23 cellular contexts compared by ENCODE assay signal in genomic region chr22:31227186-31227585, GRCh38. TPM values are rescaled to one million over a fixed set of nuclear protein-coding genes. Genes with fewer than 3 reads are reported as not detected.
DNase-seq lines count a peak whose midpoint lies in the region; ATAC-seq, FAIRE-seq and TF ChIP-seq lines count a peak whose summit lies in the region.
"Had no signal": no experiment of that assay in that cellular context is flagged by ENCODE, and none has a peak within 500 bp of the region (broad histone marks: within the 10 kb centered on the region; RNA-seq: fewer than 3 reads in every experiment).

No MANE protein-coding gene starts in this region.

- no peak for ATAC-seq in GM18502 (IDR thresholded peaks at IDR 0.05; ENCODE audit: poor library complexity, unreplicated experiment)
- ATAC-seq: left ventricle myocardium superior; Panc1; sciatic nerve; stimulated activated memory B cell treated with anti-CD40 and anti-IgM and Interleukin-4, amounts not matched to agents 10 μg/mL and 1 μg/mL and 100 μg/mL, for 72 hours had no signal

- H3K4me1 ChIP-seq in sigmoid colon = peaks cover 0 to 73% (median 36%) of the 10 kb centered on the region in 4 donors

- H3K4me1 Mint-ChIP-seq in CD14-positive monocyte (peaks cover 69% of the 10 kb centered on the region), immature natural killer cell (peaks cover 36 to 51% of the 10 kb centered on the region in 2 donors)

- no peak for FAIRE-seq in D721Med (lab: Jason Lieb, UNC)

- H3K36me3 ChIP-seq in sigmoid colon = peaks cover 0 to 3% (median 0%) of the 10 kb centered on the region in 4 donors

- H3K4me3 Mint-ChIP-seq in CD14-positive monocyte = no peak overlapping the region
- H3K4me3 Mint-ChIP-seq in immature natural killer cell = no peak overlapping the region
- H3K4me3 Mint-ChIP-seq: activated naive CD4-positive, alpha-beta T cell treated with anti-CD3 and anti-CD28 coated beads, Interleukin-2, amount 10 ng/mL, durations not matched to agents 7 days and 5 days; stimulated activated memory B cell treated with anti-CD40 and anti-IgM and Interleukin-4, amounts not matched to agents 10 μg/mL and 1 μg/mL and 100 μg/mL, for 72 hours had no signal

- DNase-seq in CD14-positive monocyte (ENCODE audit: low spot score) (no peak), HL-60 (ENCODE audit: low read depth in 1 of 2, low spot score in 1 of 2) (no peak), immature natural killer cell (no peak), sigmoid colon (no peak), D721Med (ENCODE audit: insufficient read length, low spot score) (no peak), anterior cingulate cortex (lab: John Stamatoyannopoulos, UW) (no peak), epidermal melanocyte (ENCODE audit: insufficient read length, low spot score) (no peak)
- DNase-seq: activated CD4-positive, alpha-beta T cell treated with anti-CD3 and anti-CD28 coated beads, Interleukin-2, amount 50 U/mL, for 48 hours; activated naive CD4-positive, alpha-beta T cell treated with anti-CD3 and anti-CD28 coated beads, Interleukin-2, amount 10 ng/mL, durations not matched to agents 7 days and 5 days; activated T-cell treated with anti-CD3 and anti-CD28 coated beads, Interleukin-2, amount 50 U/mL, for 1 hour; HCEC 1CT; heart left ventricle; left ventricle myocardium superior; NCI-H187; NK-92 treated with Interleukin-12 subunit alpha and Interleukin-12 subunit beta, amount 100 ng/mL, for 24 hours; SJCRH30; tibial artery had no signal

- H3K27me3 Mint-ChIP-seq in CD14-positive monocyte (ENCODE audit: low read depth in 3 of 3) = no peaks in the 10 kb centered on the region
- peaks cover 0 to 3% (median 0%) of the 10 kb centered on the region in 3 donors for H3K27me3 Mint-ChIP-seq in immature natural killer cell (ENCODE audit: low read depth in 3 of 3)
- H3K27me3 Mint-ChIP-seq: activated naive CD4-positive, alpha-beta T cell treated with anti-CD3 and anti-CD28 coated beads, Interleukin-2, amount 10 ng/mL, durations not matched to agents 7 days and 5 days; stimulated activated memory B cell treated with anti-CD40 and anti-IgM and Interleukin-4, amounts not matched to agents 10 μg/mL and 1 μg/mL and 100 μg/mL, for 72 hours had no signal

- peak overlapping the region; percentile 84 for H3K27ac ChIP-seq in HL-60 (replicated peaks)
- H3K27ac ChIP-seq in sigmoid colon = peak overlapping the region; percentile 38 to 76 (median 60)
- H3K27ac ChIP-seq: KMS-11, tibial artery, VCaP had no signal

- H3K9me3 ChIP-seq in sigmoid colon = no peaks in the 10 kb centered on the region
- H3K9me3 ChIP-seq: heart left ventricle, SJCRH30, tibial artery had no signal

- no peaks in the 10 kb centered on the region for H3K9me3 Mint-ChIP-seq in CD14-positive monocyte
- no peaks in the 10 kb centered on the region for H3K9me3 Mint-ChIP-seq in immature natural killer cell
- H3K9me3 Mint-ChIP-seq: activated naive CD4-positive, alpha-beta T cell treated with anti-CD3 and anti-CD28 coated beads, Interleukin-2, amount 10 ng/mL, durations not matched to agents 7 days and 5 days; stimulated activated memory B cell treated with anti-CD40 and anti-IgM and Interleukin-4, amounts not matched to agents 10 μg/mL and 1 μg/mL and 100 μg/mL, for 72 hours had no signal

- peak overlapping the region; percentile 10 to 99 (median 94) for H3K27ac Mint-ChIP-seq in CD14-positive monocyte
- peak overlapping the region in 4 of 6 donors; percentile 6 to 89 (median 49) for H3K27ac Mint-ChIP-seq in immature natural killer cell

- intact Hi-C loops in CD14-positive monocyte (cut with micrococcal nuclease) (loop anchor here in 1 of 2 donors (2.0 to 10.0 kb wide), 2 partner anchors 14 to 72 kb away; partner anchors contain the start of gene LIMK2), sigmoid colon (cut with DNase I) (no loop called here)

- TF ChIP-seq EP300 in sigmoid colon (IDR thresholded peaks at IDR 0.05) = no peak

- H3K27me3 ChIP-seq in HL-60 (ENCODE audit: insufficient read depth, poor library complexity, severe bottlenecking) (no peaks in the 10 kb centered on the region), sigmoid colon (no peaks in the 10 kb centered on the region)
- H3K27me3 ChIP-seq: heart left ventricle, SJCRH30, tibial artery had no signal

- TF ChIP-seq POLR2A in sigmoid colon (IDR thresholded peaks at IDR 0.05) = no peak

- no peak overlapping the region for H3K4me3 ChIP-seq in HL-60 (replicated peaks; ENCODE audit: insufficient read depth, low read length)
- H3K4me3 ChIP-seq in sigmoid colon = no peak overlapping the region
- H3K4me3 ChIP-seq: heart left ventricle, SJCRH30, tibial artery had no signal

- TF ChIP-seq CTCF in CD14-positive monocyte (IDR thresholded peaks at IDR 0.05) (no peak), HL-60 (IDR thresholded peaks at IDR 0.05; ENCODE audit: insufficient read depth, low read length) (no peak), sigmoid colon (IDR thresholded peaks at IDR 0.05) (no peak), D721Med (IDR thresholded peaks at IDR 0.05; ENCODE audit: insufficient read depth, missing control alignments) (no peak)

- H3K36me3 Mint-ChIP-seq in CD14-positive monocyte = peaks cover 27 to 39% of the 10 kb centered on the region in 2 donors
- peaks cover 0 to 3% (median 3%) of the 10 kb centered on the region in 3 donors for H3K36me3 Mint-ChIP-seq in immature natural killer cell

- 8 to 46% methylated on average over 1 of the region's 1 CpG for WGBS in sigmoid colon, 2 donors

RNA-seq across cellular contexts. Expression of gene LIMK2, which starts 15.1 kb away (rescaled TPM):
- polyA plus RNA-seq in CD14-positive monocyte (10 to 100 TPM in 1 of 2 donors, 1 to 10 TPM in 1; 5.5 to 10.1 TPM), immature natural killer cell (10 to 100 TPM in 1 of 3 donors, 1 to 10 TPM in 2; 4.0 to 12.9 (median 6.2) TPM), sigmoid colon (10 to 100 TPM; 31.9 to 58.7 (median 39.0) TPM)
- total RNA-seq in sigmoid colon = 10 to 100 TPM; 10.3 to 20.8 (median 14.0) TPM
